1 cellular context compared by ENCODE assay signal in genomic region chr1:171877711-171878110, GRCh38.
TF ChIP-seq lines count a peak whose summit lies in the region.

No MANE protein-coding gene starts in this region.

TF ChIP-seq in H1, 55 proteins besides CTCF, POLR2A, EP300 and RAD21 (continued from another document):
- TF ChIP-seq CHD7 (IDR thresholded peaks at IDR 0.05; ENCODE audit: insufficient replicate concordance, low read length) (no peak), SP2 (IDR thresholded peaks at IDR 0.05; ENCODE audit: low read length) (no peak), ASH2L (IDR thresholded peaks at IDR 0.05; ENCODE audit: low read length) (no peak), HDAC6 (IDR thresholded peaks at IDR 0.05; ENCODE audit: low read depth, low read length) (no peak), PHF8 (conservative IDR thresholded peaks at IDR 0.05; ENCODE audit: low read depth, low read length) (no peak), GTF2F1 (IDR thresholded peaks at IDR 0.05; ENCODE audit: borderline replicate concordance, low read depth, low read length) (no peak), ATF2 (IDR thresholded peaks at IDR 0.05; ENCODE audit: low read length) (no peak)
